12 cellular contexts compared by ENCODE assay signal in the genomic region with DNA sequence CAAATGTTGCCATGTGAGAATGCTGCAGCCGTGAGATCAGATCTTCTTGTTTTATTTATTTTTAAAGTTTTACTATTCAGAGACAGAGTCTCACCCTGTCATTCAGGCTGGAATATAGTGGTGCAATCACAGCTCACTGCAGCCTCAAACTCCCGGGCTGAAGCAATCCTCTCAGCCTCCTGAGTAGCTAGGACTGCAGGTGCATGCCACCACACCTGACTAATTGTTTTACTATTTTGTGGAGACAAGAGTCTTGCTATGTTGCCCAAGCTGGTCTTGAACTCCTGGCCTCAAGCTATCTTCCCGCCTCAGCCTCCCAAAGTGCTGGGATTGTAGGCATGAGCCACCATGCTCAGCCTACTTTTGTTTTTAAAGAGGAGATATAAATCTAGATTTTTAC. TPM values are rescaled to one million over a fixed set of nuclear protein-coding genes. Genes with fewer than 3 reads are reported as not detected.
"Had no signal": no experiment of that assay in that cellular context is flagged by ENCODE, and none has a peak within 500 bp of the region (broad histone marks: within the 10 kb centered on the region; RNA-seq: fewer than 3 reads in every experiment).

No MANE protein-coding gene starts in this region.

- ATAC-seq: GM23338, HCT116 had no signal

- H3K4me1 ChIP-seq: HAP-1 had no signal

- H3K36me3 ChIP-seq: HAP-1 had no signal

- H3K4me2 ChIP-seq: GM23338 had no signal

- H3K9ac ChIP-seq: GM23248 had no signal

- H3K27ac ChIP-seq: GM23248 had no signal

- FAIRE-seq: H1, H54 had no signal

- H2AFZ ChIP-seq: GM23248, GM23338 had no signal

- DNase-seq: GOT3, H7, H9, HCEC 1CT, HFFc6 had no signal

- H3K9me3 ChIP-seq: HAP-1 had no signal

- H3K4me3 ChIP-seq: GM23248, GM23338, HAP-1 had no signal

RNA-seq across cellular contexts. Expression of gene CAGE1, which starts 54.0 kb away (rescaled TPM):
- total RNA-seq: GM23248, H4 had no signal
- polyA plus RNA-seq: GM23248, GM23338, H1 had no signal
